19 cellular contexts compared by ENCODE assay signal in the genomic region with DNA sequence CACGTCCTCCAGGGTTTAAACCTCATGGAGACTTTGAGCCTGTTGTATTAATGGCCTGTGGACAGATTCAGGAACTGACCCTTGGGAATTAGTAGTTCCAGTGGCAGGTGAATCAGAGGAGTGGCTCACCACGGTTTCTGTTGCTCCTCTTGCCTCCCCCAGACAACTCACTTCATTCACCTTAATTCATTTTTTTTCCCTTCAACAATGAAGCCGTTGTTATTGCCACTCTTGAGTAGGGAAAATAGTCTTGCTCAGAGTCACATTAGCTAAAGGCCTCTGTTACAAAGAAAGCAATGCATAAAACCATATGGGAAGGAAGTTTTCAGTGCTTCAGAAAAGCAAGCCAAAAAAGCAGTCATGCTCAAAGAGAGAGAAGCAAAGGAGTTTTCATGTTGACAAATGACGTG. TPM values are rescaled to one million over a fixed set of nuclear protein-coding genes. Genes with fewer than 3 reads are reported as not detected.
A peak's percentile ranks its signal among the peaks of the same experiment; 100 is the strongest.
DNase-seq lines count a peak whose midpoint lies in the region; ATAC-seq, FAIRE-seq and TF ChIP-seq lines count a peak whose summit lies in the region.
"Had no signal": no experiment of that assay in that cellular context is flagged by ENCODE, and none has a peak within 500 bp of the region (broad histone marks: within the 10 kb centered on the region; RNA-seq: fewer than 3 reads in every experiment).

No MANE protein-coding gene starts in this region.

- H3K36me3 ChIP-seq in Caco-2 (ENCODE audit: control insufficient read depth, insufficient read depth, low read length) = no peaks in the 10 kb centered on the region; the same call in none of the 2 replicates
- H3K36me3 ChIP-seq in uterus = no peaks in the 10 kb centered on the region
- H3K36me3 ChIP-seq: stomach had no signal

- FAIRE-seq in frontal cortex (lab: Jason Lieb, UNC) = no peak

- H3K4me1 ChIP-seq in Caco-2 (peaks cover 62% of the 10 kb centered on the region), uterus (peaks cover 3 to 13% of the 10 kb centered on the region in 2 donors)

- BruUV-seq in Caco-2 (replicated peaks; lab: Mats Ljungman, UMichigan) = no TSS peak

- no peaks in the 10 kb centered on the region for H3K27me3 Mint-ChIP-seq in Caco-2 (ENCODE audit: insufficient read depth, unreplicated experiment)

- H3K4me3 Mint-ChIP-seq in Caco-2 (ENCODE audit: unreplicated experiment) = no peak overlapping the region
- H3K4me3 Mint-ChIP-seq: WTC11 had no signal

- no peak for ATAC-seq in left ventricle myocardium superior
- ATAC-seq: esophagus mucosa, left lobe of liver, WTC11 had no signal

- H3K4me3 ChIP-seq in Caco-2 (ENCODE audit: low read depth, low read length) = no peak overlapping the region
- no peak overlapping the region for H3K4me3 ChIP-seq in uterus
- H3K4me3 ChIP-seq: stomach had no signal

- TF ChIP-seq POLR2A in uterus (IDR thresholded peaks at IDR 0.05) = no peak

- no peaks in the 10 kb centered on the region for H3K27me3 ChIP-seq in Caco-2 (replicated peaks; ENCODE audit: control insufficient read depth, insufficient read depth, low read length)
- no peaks in the 10 kb centered on the region for H3K27me3 ChIP-seq in uterus
- H3K27me3 ChIP-seq: stomach had no signal

- H3K4me1 Mint-ChIP-seq in Caco-2 (ENCODE audit: low read depth, unreplicated experiment) = peaks cover 14% of the 10 kb centered on the region

- POLR2A ChIA-PET in Caco-2 (lab: Charles Lee) = interaction anchor here (0.5 kb wide), 1 partner anchor 298 kb away, joined by 3 read pairs; no protein-coding TSS in a partner anchor

- DNase-seq in ELR (ENCODE audit: low read depth) = peak; percentile 60
- peak; percentile 49 for DNase-seq in RPMI7951 (ENCODE audit: low read depth)
- peak; percentile 61 for DNase-seq in fibroblast of peridontal ligament (ENCODE audit: extremely low read depth)
- DNase-seq in renal cortical epithelial cell (ENCODE audit: low read depth) = peak; percentile 58
- no peak for DNase-seq in Caco-2
- no peak for DNase-seq in uterus
- DNase-seq in frontal cortex (ENCODE audit: low spot score in 2 of 2) = no peak
- DNase-seq in left ventricle myocardium superior = no peak
- DNase-seq: activated gamma-delta T cell, AML-193, cortex of kidney, Kasumi-1, NCI-H1694, OCI-M1, stomach, SW 1271 had no signal

- intact Hi-C loops in Caco-2 (cut with micrococcal nuclease; ENCODE audit: unreplicated experiment) = loop anchor here (1.0 kb wide), 1 partner anchor 167 kb away; no protein-coding TSS in a partner anchor
- intact Hi-C loops in uterus (cut with DNase I; ENCODE audit: low total_unique reads) = no loop called here
- intact Hi-C loops in left ventricle myocardium superior (cut with micrococcal nuclease) = no loop called here

- no peaks in the 10 kb centered on the region for H3K36me3 Mint-ChIP-seq in Caco-2 (ENCODE audit: insufficient read depth, unreplicated experiment)

- H3K9me3 Mint-ChIP-seq in Caco-2 (ENCODE audit: unreplicated experiment) = no peaks in the 10 kb centered on the region

- no peak overlapping the region for H3K27ac ChIP-seq in uterus
- H3K27ac ChIP-seq: stomach had no signal

- H3K9me3 ChIP-seq in Caco-2 (no peaks in the 10 kb centered on the region), uterus (no peaks in the 10 kb centered on the region)
- H3K9me3 ChIP-seq: stomach had no signal

- no peak overlapping the region for H3K27ac Mint-ChIP-seq in Caco-2 (ENCODE audit: unreplicated experiment)
- H3K27ac Mint-ChIP-seq: WTC11 had no signal

- TF ChIP-seq CTCF in Caco-2 (IDR thresholded peaks at IDR 0.05; ENCODE audit: insufficient read depth in 1 of 2, low read depth in 1 of 2, low read length in 1 of 2, severe bottlenecking in 1 of 2, unreplicated experiment in 1 of 2) (no peak), uterus (IDR thresholded peaks at IDR 0.05) (no peak)

- CTCF ChIA-PET in Caco-2 (lab: Charles Lee) = no interaction called here

RNA-seq across cellular contexts. Expression of a gene that starts 22.6 kb away (rescaled TPM):
- total RNA-seq in RPMI7951 (2014; rRNA removed; shearing (Covaris generic)) = 24.4 and 24.8 TPM in 2 replicates
- total RNA-seq in renal cortical epithelial cell = 32.6 and 51.2 TPM in 2 replicates
- total RNA-seq in Caco-2 (2022) = 60.8 and 64.6 TPM in 2 replicates
- 100 to 1,000 TPM in 1 of 4 donors, 10 to 100 TPM in 3; 20.6 to 107 (median 41.5) TPM for total RNA-seq in uterus
- total RNA-seq in frontal cortex = 35.5 TPM
- total RNA-seq in left ventricle myocardium superior = 46.3 TPM

Comparison
In these comparisons a context has a peak if more than half of its experiments do, and no peak if none do; other contexts are left out.
1. DNase-seq: peak in ELR (single experiment), RPMI7951 (single experiment), fibroblast of peridontal ligament (single experiment) and renal cortical epithelial cell (single experiment); none in Caco-2 (0 of 2), uterus (0 of 2), frontal cortex (0 of 2) and left ventricle myocardium superior (single experiment).